9 cellular contexts compared by ENCODE assay signal in the genomic region with DNA sequence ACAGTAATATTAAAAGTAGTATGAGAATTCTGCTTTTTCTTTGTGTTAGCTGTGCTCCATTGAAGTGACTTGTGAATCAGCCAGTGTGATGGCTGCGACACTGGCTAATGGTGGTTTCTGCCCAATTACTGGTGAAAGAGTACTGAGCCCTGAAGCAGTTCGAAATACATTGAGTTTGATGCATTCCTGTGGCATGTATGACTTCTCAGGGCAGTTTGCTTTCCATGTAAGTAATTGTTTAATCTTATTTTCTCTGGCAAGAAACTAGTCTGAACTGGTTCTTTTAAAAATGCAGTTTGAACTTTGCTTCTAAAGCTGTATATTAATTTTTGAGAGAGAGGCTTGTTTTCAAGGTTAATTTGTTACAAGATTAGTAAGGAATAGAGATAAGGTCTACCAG. TPM values are rescaled to one million over a fixed set of nuclear protein-coding genes. Genes with fewer than 3 reads are reported as not detected.
A peak's percentile ranks its signal among the peaks of the same experiment; 100 is the strongest.
DNase-seq lines count a peak whose midpoint lies in the region; ATAC-seq and TF ChIP-seq lines count a peak whose summit lies in the region.
"Had no signal": no experiment of that assay in that cellular context is flagged by ENCODE, and none has a peak within 500 bp of the region (broad histone marks: within the 10 kb centered on the region; RNA-seq: fewer than 3 reads in every experiment).

No MANE protein-coding gene starts in this region.

- H3K4me1 ChIP-seq in smooth muscle cell (ENCODE audit: low read depth) (peaks cover 3% of the 10 kb centered on the region), psoas muscle (no peaks in the 10 kb centered on the region)

- no peaks in the 10 kb centered on the region for H3K27me3 ChIP-seq in smooth muscle cell (ENCODE audit: low read depth)
- H3K27me3 ChIP-seq in psoas muscle (ENCODE audit: insufficient read depth in 3 of 3, low read length in 2 of 3) = no peaks in the 10 kb centered on the region

- H3K4me3 ChIP-seq in smooth muscle cell (no peak overlapping the region), psoas muscle (no peak overlapping the region)

- peaks cover 27% of the 10 kb centered on the region for H3F3A ChIP-seq in smooth muscle cell (ENCODE audit: low read depth)

- H3K36me3 ChIP-seq in smooth muscle cell (ENCODE audit: low read depth) (peaks cover 55% of the 10 kb centered on the region), psoas muscle (ENCODE audit: insufficient read depth in 1 of 2, low read depth in 1 of 2) (peaks cover under 1 to 98% of the 10 kb centered on the region in 2 donors)

- peaks cover 64% of the 10 kb centered on the region for H3K4me1 Mint-ChIP-seq in HFFc6 (ENCODE audit: low read depth)

- no peak overlapping the region for H2AFZ ChIP-seq in smooth muscle cell (ENCODE audit: low read depth)

- peaks cover 8% of the 10 kb centered on the region for H3K27me3 Mint-ChIP-seq in HFFc6 (ENCODE audit: insufficient read depth)
- H3K27me3 Mint-ChIP-seq: CD4-positive, alpha-beta memory T cell had no signal

- ATAC-seq in HG03378 (IDR thresholded peaks at IDR 0.05; ENCODE audit: unreplicated experiment) (no peak), psoas muscle (no peak)

- no peak overlapping the region for H3K4me2 ChIP-seq in smooth muscle cell

- peaks cover 16% of the 10 kb centered on the region for H3K79me2 ChIP-seq in smooth muscle cell (ENCODE audit: low read depth)

- 74% methylated on average over 2 of the region's 2 CpGs for WGBS in smooth muscle cell (ENCODE audit: low lambda C conversion rate)
- 90 to 97% (median 94%) methylated on average over 2 of the region's 2 CpGs for WGBS in psoas muscle, 3 donors

- peaks cover 99% of the 10 kb centered on the region for H4K20me1 ChIP-seq in smooth muscle cell (ENCODE audit: low read depth)

- no peak overlapping the region; the same call in 1 of the 2 replicates for H3K4me3 Mint-ChIP-seq in HFFc6
- H3K4me3 Mint-ChIP-seq: CD4-positive, alpha-beta memory T cell had no signal

- H3K27ac ChIP-seq in smooth muscle cell (ENCODE audit: low read depth) (peak overlapping the region; percentile 56), psoas muscle (no peak overlapping the region)

- H3K27ac Mint-ChIP-seq in HFFc6 = peak overlapping the region; percentile 82
- H3K27ac Mint-ChIP-seq: CD4-positive, alpha-beta memory T cell had no signal

- no peaks in the 10 kb centered on the region for H3K9me3 ChIP-seq in smooth muscle cell (replicated peaks; ENCODE audit: low read depth)
- no peaks in the 10 kb centered on the region for H3K9me3 ChIP-seq in psoas muscle

- TF ChIP-seq CTCF in HFFc6 (IDR thresholded peaks at IDR 0.05) = no peak
- no peak for TF ChIP-seq CTCF in smooth muscle cell (IDR thresholded peaks at IDR 0.05; ENCODE audit: borderline replicate concordance, insufficient read depth, poor library complexity, severe bottlenecking)
- no peak for TF ChIP-seq CTCF in psoas muscle (IDR thresholded peaks at IDR 0.05)

- no peak overlapping the region for H3K9ac ChIP-seq in smooth muscle cell (ENCODE audit: low read depth)

- peaks cover 64% of the 10 kb centered on the region for H3K36me3 Mint-ChIP-seq in HFFc6 (ENCODE audit: low read depth)

- intact Hi-C loops in psoas muscle (cut with DNase I) = loop anchor here in 1 of 2 donors (5.0 kb wide), 2 partner anchors 45 to 65 kb away; partner anchors contain the start of gene GLS

- H3K9me3 Mint-ChIP-seq in HFFc6 = no peaks in the 10 kb centered on the region
- H3K9me3 Mint-ChIP-seq: CD4-positive, alpha-beta memory T cell had no signal

- DNase-seq in HFFc6 (peak; percentile 62), amniotic stem cell (lab: John Stamatoyannopoulos, UW) (peak; percentile 39), foreskin melanocyte (peak; percentile 50), smooth muscle cell (lab: John Stamatoyannopoulos, UW; ENCODE audit: unreplicated experiment) (no peak), cerebellum (ENCODE audit: low spot score) (no peak), psoas muscle (no peak)
- DNase-seq: activated CD4-positive, CD25-positive, alpha-beta regulatory T cell treated with anti-CD3 and anti-CD28 coated beads, Interleukin-2, amount 50 U/mL, for 72 hours; CD4-positive, alpha-beta memory T cell had no signal

RNA-seq across cellular contexts. Expression of gene GLS, which starts 46.6 kb away (rescaled TPM):
- total RNA-seq in HFFc6 (2021; fragmentation: NEBNext Ultra II Directional; extraction: Animal tissue kit (Norgen Biotek cat#: 25700)) = 100 to 1,000 TPM; 191 to 431 (median 201) TPM
- total RNA-seq in smooth muscle cell = 454 and 515 TPM in 2 replicates
- 76.2 and 114 TPM in 2 replicates for polyA plus RNA-seq in smooth muscle cell
- total RNA-seq in cerebellum = 145 TPM
- total RNA-seq in psoas muscle = 10 to 100 TPM; 19.4 to 30.6 (median 29.0) TPM
- polyA plus RNA-seq in psoas muscle = 10 to 100 TPM in 2 of 3 donors, 1 to 10 TPM in 1; 6.9 to 26.7 (median 20.6) TPM

Comparison
In these comparisons a context has a peak if more than half of its experiments do, and no peak if none do; other contexts are left out.
1. DNase-seq: peak in HFFc6 (single experiment), amniotic stem cell (single experiment) and foreskin melanocyte (single experiment); none in smooth muscle cell (single experiment), cerebellum (single experiment) and psoas muscle (0 of 2).